8 cellular contexts compared by ENCODE assay signal in genomic region chr10:61942997-61943457, GRCh38. TPM values are rescaled to one million over a fixed set of nuclear protein-coding genes. Genes with fewer than 3 reads are reported as not detected.
DNase-seq lines count a peak whose midpoint lies in the region; ATAC-seq lines count a peak whose summit lies in the region.

No MANE protein-coding gene starts in this region.

- no peaks in the 10 kb centered on the region for H3K27me3 Mint-ChIP-seq in CD8-positive, alpha-beta memory T cell

- no peak overlapping the region for H3K9ac ChIP-seq in rectal smooth muscle tissue (ENCODE audit: low read length)

- no peak for ATAC-seq in GM19467 (IDR thresholded peaks at IDR 0.05; ENCODE audit: unreplicated experiment)

- peaks cover 62 to 81% (median 70%) of the 10 kb centered on the region in 3 donors for H3K4me1 Mint-ChIP-seq in CD8-positive, alpha-beta memory T cell

- H3K4me1 ChIP-seq in CD8-positive, alpha-beta memory T cell (ENCODE audit: insufficient read depth, low read length), result peaks cover 62% of the 10 kb centered on the region
- H3K4me1 ChIP-seq in SJSA1 (replicated peaks), result peaks cover 65% of the 10 kb centered on the region
- peaks cover 29% of the 10 kb centered on the region for H3K4me1 ChIP-seq in rectal smooth muscle tissue (ENCODE audit: control insufficient read depth, insufficient read depth, low read length)

- peak overlapping the region; percentile 85 to 98 (median 94) for H3K27ac Mint-ChIP-seq in CD8-positive, alpha-beta memory T cell

- no peaks in the 10 kb centered on the region for H3K27me3 ChIP-seq in CD8-positive, alpha-beta memory T cell (ENCODE audit: insufficient read depth, low read length, poor library complexity, severe bottlenecking)
- H3K27me3 ChIP-seq in SJSA1 (replicated peaks) (no peaks in the 10 kb centered on the region), rectal smooth muscle tissue (ENCODE audit: control insufficient read depth, insufficient read depth, low read length) (no peaks in the 10 kb centered on the region)

- H3K36me3 Mint-ChIP-seq in CD8-positive, alpha-beta memory T cell, result peaks cover 0 to 43% (median 4%) of the 10 kb centered on the region in 3 donors

- H3K9me3 ChIP-seq in CD8-positive, alpha-beta memory T cell (ENCODE audit: low read length), result no peaks in the 10 kb centered on the region
- H3K9me3 ChIP-seq in SJSA1 (replicated peaks), result no peaks in the 10 kb centered on the region

- H3K27ac ChIP-seq in CD8-positive, alpha-beta memory T cell (ENCODE audit: low read depth, low read length), result peak overlapping the region; percentile 59
- H3K27ac ChIP-seq in SJSA1 (peak overlapping the region; percentile 78), epithelial cell of prostate (peak overlapping the region; percentile 96), rectal smooth muscle tissue (ENCODE audit: low read depth, low read length) (peak overlapping the region; percentile 67)

- peak overlapping the region; percentile 45 to 86 (median 80) for H3K4me3 Mint-ChIP-seq in CD8-positive, alpha-beta memory T cell

- no peaks in the 10 kb centered on the region for H3K9me3 Mint-ChIP-seq in CD8-positive, alpha-beta memory T cell

- peak overlapping the region; percentile 10 for H3K4me3 ChIP-seq in CD8-positive, alpha-beta memory T cell (ENCODE audit: low read length)
- H3K4me3 ChIP-seq in SJSA1, result no peak overlapping the region
- H3K4me3 ChIP-seq in rectal smooth muscle tissue (ENCODE audit: low read length), result no peak overlapping the region

- POLR2A ChIA-PET in CD8-positive, alpha-beta memory T cell (lab: Charles Lee), result interaction anchor here (0.6 to 3.1 kb wide), 11 partner anchors 18 to 1195 kb away, joined by 3 to 13 read pairs (median 5); partner anchors contain the start of gene ARID5B

- peak in 1 of 5 donors; percentile 32 for DNase-seq in CD8-positive, alpha-beta memory T cell
- peak in 1 of 2 experiments; percentile 51 for DNase-seq in SJSA1 (ENCODE audit: low read depth in 1 of 2, low spot score in 2 of 2)
- no peak for DNase-seq in epithelial cell of prostate (ENCODE audit: low read depth, low spot score)
- no peak for DNase-seq in retina
- DNase-seq in NCI-H82 treated with DMSO at 0.1 percent for 48 hours (lab: John Stamatoyannopoulos, UW; ENCODE audit: unreplicated experiment), result no peak
- no peak for DNase-seq in COLO829 (ENCODE audit: low spot score)

- H3K36me3 ChIP-seq in CD8-positive, alpha-beta memory T cell (ENCODE audit: insufficient read depth, low read length), result peaks cover 6% of the 10 kb centered on the region
- H3K36me3 ChIP-seq in SJSA1 (peaks cover 56% of the 10 kb centered on the region), rectal smooth muscle tissue (ENCODE audit: control insufficient read depth, insufficient read depth, low read length) (no peaks in the 10 kb centered on the region)

- CTCF ChIA-PET in CD8-positive, alpha-beta memory T cell (lab: Charles Lee), result interaction anchor here (0.7 to 4.0 kb wide), 8 partner anchors 9 to 302 kb away, joined by 3 to 16 read pairs (median 4); partner anchors contain the start of gene ARID5B

RNA-seq across cellular contexts. Expression of gene ARID5B, which starts 41.5 kb away (rescaled TPM):
- total RNA-seq in CD8-positive, alpha-beta memory T cell, result 10 to 100 TPM; 37.1 to 38.4 TPM
- polyA plus RNA-seq in CD8-positive, alpha-beta memory T cell, result 48.7 TPM
- 15.5 and 34.0 TPM in 2 replicates for total RNA-seq in SJSA1 (2014; rRNA removed; shearing (Covaris generic))
